In genomic region chr4:74344031-74344430, GRCh38 we compare ENCODE assay signal across 1 cellular context.
TF ChIP-seq lines count a peak whose summit lies in the region.

No MANE protein-coding gene starts in this region.

TF ChIP-seq in K562, 482 proteins besides CTCF, POLR2A, EP300 and RAD21:
- TF ChIP-seq CHCHD3 (CRISPR knock-in tag; IDR thresholded peaks at IDR 0.05) = no peak
- no peak for TF ChIP-seq GATAD2A (IDR thresholded peaks at IDR 0.05)
- no peak for TF ChIP-seq CREB3 (tag; conservative IDR thresholded peaks at IDR 0.05; ENCODE audit: low read depth)
- peak; percentile 38 for TF ChIP-seq ZNF280A (IDR thresholded peaks at IDR 0.05; ENCODE audit: low read depth, partially characterized antibody)
- 0 out of 2 replicates have a peak, but pooled peaks have one; percentile 39 for TF ChIP-seq TRIM28 (IDR thresholded peaks at IDR 0.05)
- peak; percentile 32 for TF ChIP-seq ZFP36 (IDR thresholded peaks at IDR 0.05; ENCODE audit: low read depth, low read length, partially characterized antibody)
- TF ChIP-seq RBFOX2 (IDR thresholded peaks at IDR 0.05; ENCODE audit: low read depth, low read length) = no peak
- TF ChIP-seq ZFP30 (CRISPR knock-in tag; IDR thresholded peaks at IDR 0.05; ENCODE audit: borderline replicate concordance) = no peak
- TF ChIP-seq CBX3 (IDR thresholded peaks at IDR 0.05; ENCODE audit: borderline replicate concordance in 1 of 2, low read length in 2 of 2) = peak in 1 of 2 experiments; percentile 82; a peak in 1 of 3 replicates
- TF ChIP-seq ASH1L (IDR thresholded peaks at IDR 0.05; ENCODE audit: borderline replicate concordance, low read depth, partially characterized antibody) = no peak
- TF ChIP-seq CBX5 (IDR thresholded peaks at IDR 0.05; ENCODE audit: borderline replicate concordance, low read depth) = peak; percentile 92
- peak; percentile 72; the same call in 1 of the 2 replicates for TF ChIP-seq CBX1 (IDR thresholded peaks at IDR 0.05; ENCODE audit: low read depth)
- no peak for TF ChIP-seq ARNT (IDR thresholded peaks at IDR 0.05)
